9 cellular contexts compared by ENCODE assay signal in genomic region chr10:86969421-86970041, GRCh38. TPM values are rescaled to one million over a fixed set of nuclear protein-coding genes. Genes with fewer than 3 reads are reported as not detected.
A peak's percentile ranks its signal among the peaks of the same experiment; 100 is the strongest.
DNase-seq lines count a peak whose midpoint lies in the region; ATAC-seq and TF ChIP-seq lines count a peak whose summit lies in the region.
"Had no signal": no experiment of that assay in that cellular context is flagged by ENCODE, and none has a peak within 500 bp of the region (broad histone marks: within the 10 kb centered on the region; RNA-seq: fewer than 3 reads in every experiment).

No MANE protein-coding gene starts in this region.

- peak overlapping the region; percentile 50 for H3K27ac Mint-ChIP-seq in neural progenitor cell

- H3K4me1 ChIP-seq in esophagus muscularis mucosa (peaks cover 56 to 74% (median 71%) of the 10 kb centered on the region in 4 donors), neural progenitor cell (peaks cover 35% of the 10 kb centered on the region)

- WGBS in esophagus muscularis mucosa: 71% methylated on average over 2 of the region's 8 CpGs

- H3K27me3 Mint-ChIP-seq in neural progenitor cell (ENCODE audit: insufficient read depth, low read depth): peaks cover 17% of the 10 kb centered on the region

- H3K79me2 ChIP-seq in neural progenitor cell (ENCODE audit: low read depth): no peaks in the 10 kb centered on the region

- H4K20me1 ChIP-seq in neural progenitor cell (ENCODE audit: low read depth): no peaks in the 10 kb centered on the region

- peaks cover 38% of the 10 kb centered on the region for H3K4me1 Mint-ChIP-seq in neural progenitor cell

- H3K9me3 ChIP-seq in esophagus muscularis mucosa (no peaks in the 10 kb centered on the region), neural progenitor cell (ENCODE audit: low read depth) (no peaks in the 10 kb centered on the region)

- H3K9ac ChIP-seq in neural progenitor cell: no peak overlapping the region

- TF ChIP-seq EP300 in esophagus muscularis mucosa (IDR thresholded peaks at IDR 0.05): no peak

- H3K9me3 Mint-ChIP-seq in neural progenitor cell: no peaks in the 10 kb centered on the region

- no peaks in the 10 kb centered on the region for H3K36me3 ChIP-seq in BJ (ENCODE audit: control insufficient read depth, insufficient read depth, low read length)
- no peaks in the 10 kb centered on the region for H3K36me3 ChIP-seq in esophagus muscularis mucosa
- no peaks in the 10 kb centered on the region for H3K36me3 ChIP-seq in neural progenitor cell

- intact Hi-C loops in esophagus muscularis mucosa (cut with DNase I): no loop called here

- H3K27me3 ChIP-seq in BJ (ENCODE audit: control insufficient read depth, insufficient read depth, low read length) (no peaks in the 10 kb centered on the region), esophagus muscularis mucosa (no peaks in the 10 kb centered on the region), neural progenitor cell (peaks cover 30% of the 10 kb centered on the region)

- H3K4me3 ChIP-seq in BJ (ENCODE audit: low read depth, low read length) (peak overlapping the region; percentile 74), esophagus muscularis mucosa (peak overlapping the region; percentile 69 to 79 (median 78)), neural progenitor cell (no peak overlapping the region)

- DNase-seq in BJ (ENCODE audit: low read depth) (no peak), NCI-H2171 treated with DMSO at 0.1 percent for 48 hours (lab: John Stamatoyannopoulos, UW) (peak; percentile 48), esophagus muscularis mucosa (ENCODE audit: extremely low spot score) (no peak), neural progenitor cell (ENCODE audit: low spot score) (no peak), SHP77 treated with DMSO at 0.1 percent for 48 hours (lab: John Stamatoyannopoulos, UW) (no peak)
- no peak for DNase-seq in stimulated activated CD4-positive, alpha-beta T cell treated with anti-CD3 and anti-CD28 coated beads, Interleukin-2, amount 100 ng/mL, for 48 hours

- POLR2A ChIA-PET in BJ (lab: Charles Lee): interaction anchor here (1.1 kb wide), 1 partner anchor 11 kb away, joined by 4 read pairs; the partner anchor contains the start of gene SNCG

- peak overlapping the region; percentile 79 for H3K4me2 ChIP-seq in neural progenitor cell

- CTCF ChIA-PET in BJ (lab: Yijun Ruan, JAX): interaction anchor here (0.6 to 19.2 kb wide), 7 partner anchors 9 to 282 kb away, joined by 3 to 346 read pairs (median 4); no protein-coding TSS in a partner anchor

- H3K36me3 Mint-ChIP-seq in neural progenitor cell: no peaks in the 10 kb centered on the region

- H3K4me3 Mint-ChIP-seq in neural progenitor cell: peak overlapping the region; percentile 30

- no peak overlapping the region for H2AFZ ChIP-seq in neural progenitor cell (replicated peaks)

- H3K27ac ChIP-seq in esophagus muscularis mucosa (replicated peaks in 1 of 4) (peak overlapping the region; percentile 94 to 99 (median 99)), neural progenitor cell (no peak overlapping the region)

- no peak for TF ChIP-seq POLR2A in esophagus muscularis mucosa (IDR thresholded peaks at IDR 0.05; ENCODE audit: low read depth)

- ATAC-seq in GM19452 (IDR thresholded peaks at IDR 0.05; ENCODE audit: unreplicated experiment) (no peak), HG02852 (IDR thresholded peaks at IDR 0.05; ENCODE audit: unreplicated experiment) (no peak)

- H3F3A ChIP-seq in neural progenitor cell (ENCODE audit: low read depth): peaks cover 32% of the 10 kb centered on the region

- no peak for TF ChIP-seq CTCF in BJ (IDR thresholded peaks at IDR 0.05; ENCODE audit: insufficient read depth, low read depth, low read length)
- no peak for TF ChIP-seq CTCF in esophagus muscularis mucosa (IDR thresholded peaks at IDR 0.05)
- no peak for TF ChIP-seq CTCF in neural progenitor cell (IDR thresholded peaks at IDR 0.05)

RNA-seq across cellular contexts. Expression of gene ADIRF, which starts 1.2 kb away (rescaled TPM):
- 42.1 and 64.4 TPM in 2 replicates for polyA plus RNA-seq in BJ (2011; rRNA removed)
- polyA minus RNA-seq in BJ (2011; rRNA and poly(A)+ RNA removed): 4.7 and 11.9 TPM in 2 replicates
- 100 to 1,000 TPM in 1 of 4 donors, 10 to 100 TPM in 3; 59.4 to 119 (median 84.8) TPM for total RNA-seq in esophagus muscularis mucosa
- total RNA-seq in neural progenitor cell (ENCODE audit: low replicate concordance): not detected in 2 replicates

RNA-seq across cellular contexts. Expression of gene SNCG, which starts 11.1 kb away (rescaled TPM):
- polyA plus RNA-seq in BJ (2011; rRNA removed): 6.3 and 9.7 TPM in 2 replicates
- polyA minus RNA-seq in BJ (2011; rRNA and poly(A)+ RNA removed): 2.8 and 8.0 TPM in 2 replicates
- total RNA-seq in esophagus muscularis mucosa: 10 to 100 TPM; 13.3 to 41.6 (median 30.6) TPM
- total RNA-seq in neural progenitor cell (ENCODE audit: low replicate concordance): not detected in 2 replicates

RNA-seq across cellular contexts. Expression of gene MMRN2, which starts 12.1 kb away (rescaled TPM):
- 1.9 and 2.7 TPM in 2 replicates for polyA plus RNA-seq in BJ (2011; rRNA removed)
- polyA minus RNA-seq in BJ (2011; rRNA and poly(A)+ RNA removed): 1.7 and 1.9 TPM in 2 replicates
- total RNA-seq in esophagus muscularis mucosa (10 to 100 TPM; 24.9 to 85.9 (median 56.3) TPM), neural progenitor cell (ENCODE audit: low replicate concordance) (0.28 and 1.4 TPM in 2 replicates)

RNA-seq across cellular contexts. Expression of gene FAM25A, which starts 50.6 kb away (rescaled TPM):
- polyA plus RNA-seq in BJ (2011; rRNA removed): not detected in 2 replicates
- not detected in 2 replicates for polyA minus RNA-seq in BJ (2011; rRNA and poly(A)+ RNA removed)
- not detected for total RNA-seq in esophagus muscularis mucosa
- total RNA-seq in neural progenitor cell (ENCODE audit: low replicate concordance): not detected in 2 replicates
- total RNA-seq: pulmonary artery endothelial cell had no signal

Comparison
In these comparisons a context has a peak if more than half of its experiments do, and no peak if none do; other contexts are left out.
1. RNA of gene ADIRF, which starts 1.2 kb away (total RNA-seq): 59.4 to 119 TPM in esophagus muscularis mucosa; not detected in neural progenitor cell; every median in the first group is over 10 times any median in the second.
2. RNA of gene SNCG, which starts 11.1 kb away (total RNA-seq): 13.3 to 41.6 TPM in esophagus muscularis mucosa; not detected in neural progenitor cell; every median in the first group is over 10 times any median in the second.
3. RNA of gene MMRN2, which starts 12.1 kb away (total RNA-seq): 24.9 to 85.9 TPM in esophagus muscularis mucosa; 0.28 to 1.4 TPM in neural progenitor cell; every median in the first group is over 10 times any median in the second.